ENCODE assay signal across 19 cellular contexts in genomic region chr12:114096461-114096860, GRCh38.
"Had no signal": no experiment of that assay in that cellular context is flagged by ENCODE, and none has a peak within 500 bp of the region (broad histone marks: within the 10 kb centered on the region; RNA-seq: fewer than 3 reads in every experiment).

No MANE protein-coding gene starts in this region.

- H3K9me3 ChIP-seq: heart right ventricle, left ventricle myocardium inferior, thyroid gland had no signal

- H3K4me3 ChIP-seq: coronary artery, heart right ventricle, left ventricle myocardium inferior, thyroid gland had no signal

- H3K27ac ChIP-seq: brain microvascular endothelial cell, coronary artery, heart right ventricle, left ventricle myocardium inferior, thyroid gland, VCaP had no signal

- H3K4me1 ChIP-seq: left ventricle myocardium inferior, thyroid gland had no signal

- H3K27me3 ChIP-seq: brain microvascular endothelial cell, heart right ventricle, thyroid gland had no signal

- DNase-seq: activated CD4-positive, alpha-beta T cell treated with anti-CD3 and anti-CD28 coated beads, Interleukin-2, amount 50 U/mL, for 1 hour; activated CD4-positive, CD25-positive, alpha-beta regulatory T cell treated with anti-CD3 and anti-CD28 coated beads, Interleukin-2, amount 50 U/mL, for 72 hours; activated CD8-positive, alpha-beta memory T cell treated with anti-CD3 and anti-CD28 coated beads, Interleukin-2, amount 50 U/mL, for 4 hours; activated naive CD4-positive, alpha-beta T cell treated with anti-CD3 and anti-CD28 coated beads, Interleukin-2, amount 10 ng/mL, durations not matched to agents 7 days and 5 days; activated naive CD8-positive, alpha-beta T cell treated with anti-CD3 and anti-CD28 coated beads, Interleukin-2, amount 50 U/mL, for 24 hours; activated T-cell treated with anti-CD3 and anti-CD28 coated beads, Interleukin-2, amount 50 U/mL, for 4 hours; anterior cingulate cortex; brain microvascular endothelial cell; heart right ventricle; left ventricle myocardium inferior; occipital lobe; posterior cingulate gyrus; stimulated activated CD4-positive, alpha-beta T cell treated with anti-CD3 and anti-CD28 coated beads, Interleukin-12 subunit alpha, Interleukin-12 subunit beta, amount 100 ng/mL, for 4 hours; stimulated activated CD4-positive, alpha-beta T cell treated with anti-CD3 and anti-CD28 coated beads, Interleukin-1b, Interleukin-23, amount 100 ng/mL, for 48 hours; stimulated activated CD8-positive, alpha-beta memory T cell treated with anti-CD3 and anti-CD28 coated beads, Interleukin-4, amount 100 ng/mL, for 48 hours; stimulated activated naive CD4-positive, alpha-beta T cell; thyroid gland had no signal

- H3K36me3 ChIP-seq: brain microvascular endothelial cell, heart right ventricle, left ventricle myocardium inferior, thyroid gland had no signal
